Comparison of ENCODE assay signal across 17 cellular contexts in genomic region chr14:35949933-35950332, GRCh38.
DNase-seq lines count a peak whose midpoint lies in the region; ATAC-seq, FAIRE-seq and TF ChIP-seq lines count a peak whose summit lies in the region.
"Had no signal": no experiment of that assay in that cellular context is flagged by ENCODE, and none has a peak within 500 bp of the region (broad histone marks: within the 10 kb centered on the region; RNA-seq: fewer than 3 reads in every experiment).

No MANE protein-coding gene starts in this region.

- H4K20me1 ChIP-seq in astrocyte (ENCODE audit: insufficient read depth, low read length) = no peaks in the 10 kb centered on the region

- no peaks in the 10 kb centered on the region for H3K79me2 ChIP-seq in astrocyte (ENCODE audit: insufficient read depth, low read length)

- no peak for TF ChIP-seq CTCF in astrocyte (IDR thresholded peaks at IDR 0.05; ENCODE audit: insufficient read depth, low read depth, low read length)
- no peak for TF ChIP-seq CTCF in omental fat pad (IDR thresholded peaks at IDR 0.05)

- intact Hi-C loops in aorta (cut with DNase I) = no loop called here

- peak; percentile 98 for DNase-seq in DMS79 treated with DMSO at 0.1 percent for 48 hours (lab: John Stamatoyannopoulos, UW)
- peak; percentile 61 for DNase-seq in NCI-H1417 treated with DMSO at 0.1 percent for 48 hours (lab: John Stamatoyannopoulos, UW)
- peak; percentile 4 for DNase-seq in astrocyte (ENCODE audit: low read depth)
- DNase-seq in omental fat pad (ENCODE audit: low spot score) = no peak
- DNase-seq in aorta = no peak
- no peak for DNase-seq in NCI-H2171 treated with DMSO at 0.1 percent for 48 hours (lab: John Stamatoyannopoulos, UW)
- DNase-seq: activated gamma-delta T cell treated with Interleukin-2 at 50 U/mL for 16 hours; BE2C; NCI-H1436 treated with DMSO at 0.1 percent for 48 hours; stimulated activated CD4-positive, alpha-beta T cell treated with anti-CD3 and anti-CD28 coated beads, Interleukin-4, amount 100 ng/mL, for 4 hours had no signal

- H3K9me3 Mint-ChIP-seq in astrocyte (ENCODE audit: unreplicated experiment) = no peaks in the 10 kb centered on the region
- H3K9me3 Mint-ChIP-seq: stimulated activated effector memory CD8-positive, alpha-beta T cell treated with anti-CD3 and anti-CD28 coated beads, Interleukin-12 subunit alpha, Interleukin-12 subunit beta, amount 100 ng/mL, for 72 hours had no signal

- H3K27ac ChIP-seq in astrocyte (ENCODE audit: low read depth, low read length) = no peak overlapping the region
- H3K27ac ChIP-seq in mesodermal cell (ENCODE audit: low read depth, low read length, severe bottlenecking) = peak overlapping the region; percentile 47
- no peak overlapping the region for H3K27ac ChIP-seq in aorta (ENCODE audit: low read depth in 1 of 2, low read length in 2 of 2)
- H3K27ac ChIP-seq: right atrium auricular region had no signal

- H3K27ac Mint-ChIP-seq in astrocyte (ENCODE audit: unreplicated experiment) = no peak overlapping the region
- H3K27ac Mint-ChIP-seq: stimulated activated effector memory CD8-positive, alpha-beta T cell treated with anti-CD3 and anti-CD28 coated beads, Interleukin-12 subunit alpha, Interleukin-12 subunit beta, amount 100 ng/mL, for 72 hours had no signal

- H3K4me3 ChIP-seq in astrocyte (ENCODE audit: insufficient read depth, low read depth, low read length) (no peak overlapping the region), mesodermal cell (ENCODE audit: extremely low read depth, insufficient read depth, low read length, poor library complexity, severe bottlenecking) (no peak overlapping the region), aorta (ENCODE audit: low read length in 2 of 2) (no peak overlapping the region)
- H3K4me3 ChIP-seq: right atrium auricular region had no signal

- no peak overlapping the region for H3K4me3 Mint-ChIP-seq in astrocyte (ENCODE audit: unreplicated experiment)
- H3K4me3 Mint-ChIP-seq: stimulated activated effector memory CD8-positive, alpha-beta T cell treated with anti-CD3 and anti-CD28 coated beads, Interleukin-12 subunit alpha, Interleukin-12 subunit beta, amount 100 ng/mL, for 72 hours had no signal

- H3K4me2 ChIP-seq in astrocyte (ENCODE audit: low read length) = no peak overlapping the region

- H3K9me3 ChIP-seq in astrocyte (ENCODE audit: insufficient read depth, low read depth, low read length) (no peaks in the 10 kb centered on the region), mesodermal cell (ENCODE audit: control insufficient read depth, low read length) (no peaks in the 10 kb centered on the region), aorta (ENCODE audit: control insufficient read depth, low read length) (no peaks in the 10 kb centered on the region)
- H3K9me3 ChIP-seq: BE2C, right atrium auricular region had no signal

- no peaks in the 10 kb centered on the region for H3K36me3 Mint-ChIP-seq in astrocyte (ENCODE audit: low read depth, unreplicated experiment)
- H3K36me3 Mint-ChIP-seq: stimulated activated effector memory CD8-positive, alpha-beta T cell treated with anti-CD3 and anti-CD28 coated beads, Interleukin-12 subunit alpha, Interleukin-12 subunit beta, amount 100 ng/mL, for 72 hours had no signal

- WGBS in mesodermal cell (ENCODE audit: insufficient coverage in 2 of 2), 2 experiments = no CpG with 5 or more reads among the region's 1 CpG
- 8% methylated on average over 1 of the region's 1 CpG for WGBS in aorta, 2 donors

- no peaks in the 10 kb centered on the region for H3K4me1 Mint-ChIP-seq in astrocyte (ENCODE audit: low read depth, unreplicated experiment)
- H3K4me1 Mint-ChIP-seq: stimulated activated effector memory CD8-positive, alpha-beta T cell treated with anti-CD3 and anti-CD28 coated beads, Interleukin-12 subunit alpha, Interleukin-12 subunit beta, amount 100 ng/mL, for 72 hours had no signal

- H3K4me1 ChIP-seq in astrocyte (ENCODE audit: insufficient read depth, low read length) (no peaks in the 10 kb centered on the region), mesodermal cell (ENCODE audit: control insufficient read depth, insufficient read depth, low read length, poor library complexity, severe bottlenecking) (no peaks in the 10 kb centered on the region), aorta (ENCODE audit: control insufficient read depth in 1 of 2, insufficient read depth in 2 of 2, low read length in 2 of 2) (no peaks in the 10 kb centered on the region)
- H3K4me1 ChIP-seq: BE2C, right atrium auricular region had no signal

- ATAC-seq in HG03378 (IDR thresholded peaks at IDR 0.05; ENCODE audit: unreplicated experiment) = no peak
- no peak for ATAC-seq in omental fat pad (ENCODE audit: low FRiP score)
- no peak for ATAC-seq in aorta (ENCODE audit: low FRiP score)
- ATAC-seq: stimulated activated effector memory CD8-positive, alpha-beta T cell treated with anti-CD3 and anti-CD28 coated beads, Interleukin-12 subunit alpha, Interleukin-12 subunit beta, amount 100 ng/mL, for 72 hours had no signal

- no peaks in the 10 kb centered on the region for H3K27me3 Mint-ChIP-seq in astrocyte (ENCODE audit: low read depth, unreplicated experiment)

- no peaks in the 10 kb centered on the region for H3K36me3 ChIP-seq in astrocyte (ENCODE audit: insufficient read depth, low read length)
- no peaks in the 10 kb centered on the region for H3K36me3 ChIP-seq in mesodermal cell (ENCODE audit: control insufficient read depth, insufficient read depth, low read length)
- peaks cover 0 to 1% of the 10 kb centered on the region in 2 donors for H3K36me3 ChIP-seq in aorta (ENCODE audit: control insufficient read depth in 1 of 2, insufficient read depth in 2 of 2, low read length in 1 of 2)
- H3K36me3 ChIP-seq: BE2C, right atrium auricular region had no signal

- no peak overlapping the region for H2AFZ ChIP-seq in astrocyte (ENCODE audit: low read depth, low read length)

- no peak for FAIRE-seq in astrocyte (lab: Jason Lieb, UNC)
- FAIRE-seq: bronchial epithelial cell, islet of Langerhans, urothelium cell line had no signal

- H3K27me3 ChIP-seq in astrocyte (ENCODE audit: insufficient read depth, low read length) (no peaks in the 10 kb centered on the region), aorta (ENCODE audit: control insufficient read depth in 1 of 2, insufficient read depth in 2 of 2, low read length in 1 of 2) (no peaks in the 10 kb centered on the region)
- H3K27me3 ChIP-seq: right atrium auricular region had no signal

- no peak overlapping the region for H3K9ac ChIP-seq in astrocyte (ENCODE audit: low read length)

Comparison
In these comparisons a context has a peak if more than half of its experiments do, and no peak if none do; other contexts are left out.
1. DNase-seq: peak in DMS79 treated with DMSO at 0.1 percent for 48 hours (single experiment), NCI-H1417 treated with DMSO at 0.1 percent for 48 hours (single experiment) and astrocyte (single experiment); none in omental fat pad (single experiment), aorta (0 of 2) and NCI-H2171 treated with DMSO at 0.1 percent for 48 hours (single experiment).